ENCODE assay signal across 8 cellular contexts in the genomic region with DNA sequence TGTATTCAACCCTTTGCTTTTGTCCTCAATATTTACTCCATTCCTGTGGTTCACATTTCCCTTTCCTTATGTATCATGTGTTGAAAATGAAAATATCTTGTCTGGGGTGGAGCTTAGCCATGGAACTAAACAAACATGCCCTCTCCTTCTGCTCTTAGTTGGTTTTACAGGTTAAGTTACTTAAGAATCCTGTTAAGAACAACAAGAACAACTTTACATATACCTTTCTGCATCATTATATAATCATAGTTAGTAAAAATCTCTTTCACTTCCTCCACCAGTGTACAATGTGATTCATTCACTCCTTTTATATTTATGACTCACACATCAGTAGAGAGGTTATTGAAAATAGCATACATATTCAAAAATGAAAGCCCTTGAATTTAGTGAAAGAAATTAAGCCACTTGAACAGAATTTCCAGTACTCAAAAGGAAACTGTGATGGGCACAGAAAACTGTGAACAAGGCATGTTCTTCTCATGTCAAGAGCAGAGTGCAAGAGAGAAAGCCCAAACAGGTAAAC.
DNase-seq lines count a peak whose midpoint lies in the region; ATAC-seq, FAIRE-seq and TF ChIP-seq lines count a peak whose summit lies in the region.

No MANE protein-coding gene starts in this region.

- TF ChIP-seq CTCF in dorsolateral prefrontal cortex (IDR thresholded peaks at IDR 0.05 in 54 of 56, conservative IDR thresholded peaks at IDR 0.05 in 2 of 56; ENCODE audit: low read depth in 1 of 56, partially characterized antibody in 56 of 56) = no peak

- FAIRE-seq in H54 (lab: Jason Lieb, UNC) = peak; percentile 20

- intact Hi-C loops in dorsolateral prefrontal cortex (cut with DNase I) = no loop called here

- H3K4me3 ChIP-seq in dorsolateral prefrontal cortex = no peak overlapping the region

- no peak for TF ChIP-seq POLR2A in H54 (IDR thresholded peaks at IDR 0.05; ENCODE audit: low read depth, low read length)

- peak; percentile 99 for ATAC-seq in GM18520 (IDR thresholded peaks at IDR 0.05; ENCODE audit: unreplicated experiment)

- H3K27me3 ChIP-seq in dorsolateral prefrontal cortex = no peaks in the 10 kb centered on the region

- DNase-seq in H54 (ENCODE audit: insufficient read length, low spot score) (no peak), M059J (ENCODE audit: low read depth) (peak; percentile 28), kidney tubule cell (ENCODE audit: low spot score) (peak; percentile 39), RPMI8226 (no peak), dorsolateral prefrontal cortex (no peak), A172 (ENCODE audit: low spot score) (no peak), DMS153 treated with DMSO at 0.1 percent for 48 hours (lab: John Stamatoyannopoulos, UW; ENCODE audit: unreplicated experiment) (no peak)

- peak overlapping the region in 1 of 59 donors; percentile 38 for H3K27ac ChIP-seq in dorsolateral prefrontal cortex

Comparison
In these comparisons a context has a peak if more than half of its experiments do, and no peak if none do; other contexts are left out.
1. DNase-seq: peak in M059J (single experiment) and kidney tubule cell (single experiment); none in H54 (single experiment), RPMI8226 (single experiment), dorsolateral prefrontal cortex (0 of 10), A172 (single experiment) and DMS153 treated with DMSO at 0.1 percent for 48 hours (single experiment).